Comparison of ENCODE assay signal across 20 cellular contexts in the genomic region with DNA sequence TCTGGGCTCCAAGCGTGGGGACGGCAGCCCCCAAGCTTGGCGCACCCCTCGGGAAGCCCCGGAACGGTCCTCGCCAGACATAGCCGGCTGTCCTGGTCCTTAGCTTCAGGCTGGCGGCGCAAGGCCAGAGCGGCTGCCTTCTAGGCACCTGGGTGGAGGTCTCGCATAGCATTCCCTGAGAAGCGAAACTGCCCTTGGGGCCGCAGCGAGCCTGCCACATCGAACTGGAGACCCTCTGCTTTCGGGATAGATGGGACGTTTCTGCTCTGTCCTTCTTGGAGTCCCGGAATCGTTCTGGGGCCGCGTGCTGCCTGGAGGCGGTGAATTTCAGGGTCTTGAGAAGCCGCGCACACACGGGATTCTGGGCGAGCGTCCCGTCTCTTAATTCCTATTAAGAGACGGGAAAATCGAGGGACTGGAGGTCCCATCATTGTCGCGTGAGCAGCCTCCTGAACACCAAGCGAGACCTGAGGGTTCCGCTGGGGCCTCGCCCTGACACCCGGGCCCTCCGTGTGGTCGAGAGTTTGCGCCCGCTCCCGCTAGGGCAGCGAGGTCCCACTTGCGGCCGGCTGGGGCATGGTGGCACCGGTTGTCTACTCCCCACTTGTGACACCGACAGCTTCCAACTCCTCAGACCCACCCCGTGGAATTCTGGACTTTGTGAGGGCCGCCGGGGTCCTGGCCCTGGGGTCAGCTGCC.
DNase-seq lines count a peak whose midpoint lies in the region; ATAC-seq lines count a peak whose summit lies in the region.
"Had no signal": no experiment of that assay in that cellular context is flagged by ENCODE, and none has a peak within 500 bp of the region (broad histone marks: within the 10 kb centered on the region; RNA-seq: fewer than 3 reads in every experiment).

No MANE protein-coding gene starts in this region.

- peaks cover 37% of the 10 kb centered on the region for H3K27me3 ChIP-seq in adipocyte (replicated peaks; ENCODE audit: control insufficient read depth, insufficient read depth, low read length)

- peak overlapping the region; percentile 58 for H3K4me3 ChIP-seq in adipocyte (ENCODE audit: low read length)
- H3K4me3 ChIP-seq: A549, ascending aorta, BLaER1, lung, pancreas, vagina had no signal

- DNase-seq in activated naive CD8-positive, alpha-beta T cell treated with anti-CD3 and anti-CD28 coated beads, Interleukin-2, amount 50 U/mL, for 24 hours, result no peak
- no peak for DNase-seq in adipocyte (ENCODE audit: low read depth)
- DNase-seq in left kidney (ENCODE audit: low read depth, low spot score), result peak; percentile 36
- DNase-seq in stimulated activated naive B cell treated with anti-CD40 and anti-IgM and Interleukin-4, amounts not matched to agents 10 μg/mL and 1 μg/mL and 100 μg/mL, for 72 hours, result no peak
- no peak for DNase-seq in stimulated activated CD4-positive, alpha-beta T cell treated with anti-CD3 and anti-CD28 coated beads, Interleukin-1b, Interleukin-23, amount 100 ng/mL, for 48 hours
- no peak for DNase-seq in activated CD8-positive, alpha-beta memory T cell treated with anti-CD3 and anti-CD28 coated beads, Interleukin-2, amount 50 U/mL, for 4 hours
- DNase-seq in effector memory CD8-positive, alpha-beta T cell, result no peak
- DNase-seq: activated CD4-positive, alpha-beta T cell treated with anti-CD3 and anti-CD28 coated beads for 48 hours; cerebellar nuclear complex; effector memory CD4-positive, alpha-beta T cell; NCI-H1048; NCI-H2107; NCI-H510A treated with DMSO at 0.1 percent for 48 hours had no signal

- H3K4me1 ChIP-seq in adipocyte (ENCODE audit: control insufficient read depth, insufficient read depth, low read length), result peaks cover 27% of the 10 kb centered on the region

- H3K9me3 ChIP-seq in adipocyte (ENCODE audit: control insufficient read depth, low read length), result no peaks in the 10 kb centered on the region
- H3K9me3 ChIP-seq: A549, ascending aorta, pancreas, vagina had no signal

- peak overlapping the region; percentile 77 for H3K4me3 Mint-ChIP-seq in activated naive CD8-positive, alpha-beta T cell
- no peak overlapping the region for H3K4me3 Mint-ChIP-seq in activated naive CD8-positive, alpha-beta T cell treated with anti-CD3 and anti-CD28 coated beads, Interleukin-2, amount 50 U/mL, for 24 hours
- peak overlapping the region in 1 of 2 donors; percentile 14 for H3K4me3 Mint-ChIP-seq in stimulated activated naive B cell treated with anti-CD40 and anti-IgM and Interleukin-4, amounts not matched to agents 10 μg/mL and 1 μg/mL and 100 μg/mL, for 72 hours
- H3K4me3 Mint-ChIP-seq in effector memory CD8-positive, alpha-beta T cell, result peak overlapping the region in 1 of 2 donors; percentile 73

- H3K36me3 ChIP-seq in adipocyte (ENCODE audit: control insufficient read depth, insufficient read depth, low read length, severe bottlenecking), result no peaks in the 10 kb centered on the region
- H3K36me3 ChIP-seq: ascending aorta, BLaER1, pancreas, vagina had no signal

- H3K4me1 Mint-ChIP-seq in activated naive CD8-positive, alpha-beta T cell (ENCODE audit: low read depth), result peaks cover 19% of the 10 kb centered on the region
- peaks cover 25% of the 10 kb centered on the region for H3K4me1 Mint-ChIP-seq in activated naive CD8-positive, alpha-beta T cell treated with anti-CD3 and anti-CD28 coated beads, Interleukin-2, amount 50 U/mL, for 24 hours
- peaks cover 18 to 43% of the 10 kb centered on the region in 2 donors for H3K4me1 Mint-ChIP-seq in stimulated activated naive B cell treated with anti-CD40 and anti-IgM and Interleukin-4, amounts not matched to agents 10 μg/mL and 1 μg/mL and 100 μg/mL, for 72 hours
- peaks cover 4 to 17% of the 10 kb centered on the region in 2 donors for H3K4me1 Mint-ChIP-seq in effector memory CD8-positive, alpha-beta T cell (ENCODE audit: low read depth in 2 of 2)

- ATAC-seq in activated naive CD8-positive, alpha-beta T cell treated with anti-CD3 and anti-CD28 coated beads, Interleukin-2, amount 50 U/mL, for 24 hours, result no peak
- ATAC-seq in stimulated activated naive B cell treated with anti-CD40 and anti-IgM and Interleukin-4, amounts not matched to agents 10 μg/mL and 1 μg/mL and 100 μg/mL, for 72 hours (replicated peaks), result no peak
- no peak for ATAC-seq in effector memory CD8-positive, alpha-beta T cell (replicated peaks)
- ATAC-seq: A549, pancreas had no signal

- peak overlapping the region; percentile 31 for H3K9ac ChIP-seq in adipocyte (ENCODE audit: low read length)
- H3K9ac ChIP-seq: BLaER1 had no signal

- H3K9me3 Mint-ChIP-seq in activated naive CD8-positive, alpha-beta T cell (ENCODE audit: low read depth), result no peaks in the 10 kb centered on the region
- no peaks in the 10 kb centered on the region for H3K9me3 Mint-ChIP-seq in activated naive CD8-positive, alpha-beta T cell treated with anti-CD3 and anti-CD28 coated beads, Interleukin-2, amount 50 U/mL, for 24 hours
- peaks cover 0 to 3% of the 10 kb centered on the region in 2 donors for H3K9me3 Mint-ChIP-seq in stimulated activated naive B cell treated with anti-CD40 and anti-IgM and Interleukin-4, amounts not matched to agents 10 μg/mL and 1 μg/mL and 100 μg/mL, for 72 hours
- no peaks in the 10 kb centered on the region for H3K9me3 Mint-ChIP-seq in effector memory CD8-positive, alpha-beta T cell

- H3K36me3 Mint-ChIP-seq in activated naive CD8-positive, alpha-beta T cell, result no peaks in the 10 kb centered on the region
- H3K36me3 Mint-ChIP-seq in activated naive CD8-positive, alpha-beta T cell treated with anti-CD3 and anti-CD28 coated beads, Interleukin-2, amount 50 U/mL, for 24 hours (ENCODE audit: low read depth), result no peaks in the 10 kb centered on the region
- peaks cover 2 to 8% of the 10 kb centered on the region in 2 donors for H3K36me3 Mint-ChIP-seq in stimulated activated naive B cell treated with anti-CD40 and anti-IgM and Interleukin-4, amounts not matched to agents 10 μg/mL and 1 μg/mL and 100 μg/mL, for 72 hours
- H3K36me3 Mint-ChIP-seq in effector memory CD8-positive, alpha-beta T cell (ENCODE audit: insufficient read depth), result peaks cover 2% of the 10 kb centered on the region

- peaks cover 47% of the 10 kb centered on the region for H3K27me3 Mint-ChIP-seq in activated naive CD8-positive, alpha-beta T cell
- peaks cover 80% of the 10 kb centered on the region for H3K27me3 Mint-ChIP-seq in activated naive CD8-positive, alpha-beta T cell treated with anti-CD3 and anti-CD28 coated beads, Interleukin-2, amount 50 U/mL, for 24 hours
- peaks cover 70 to 98% of the 10 kb centered on the region in 2 donors for H3K27me3 Mint-ChIP-seq in stimulated activated naive B cell treated with anti-CD40 and anti-IgM and Interleukin-4, amounts not matched to agents 10 μg/mL and 1 μg/mL and 100 μg/mL, for 72 hours
- H3K27me3 Mint-ChIP-seq in effector memory CD8-positive, alpha-beta T cell, result peaks cover 72 to 99% of the 10 kb centered on the region in 2 donors

- no peak overlapping the region for H3K27ac Mint-ChIP-seq in activated naive CD8-positive, alpha-beta T cell
- no peak overlapping the region for H3K27ac Mint-ChIP-seq in activated naive CD8-positive, alpha-beta T cell treated with anti-CD3 and anti-CD28 coated beads, Interleukin-2, amount 50 U/mL, for 24 hours
- peak overlapping the region; percentile 31 for H3K27ac Mint-ChIP-seq in stimulated activated naive B cell treated with anti-CD40 and anti-IgM and Interleukin-4, amounts not matched to agents 10 μg/mL and 1 μg/mL and 100 μg/mL, for 72 hours
- no peak overlapping the region for H3K27ac Mint-ChIP-seq in effector memory CD8-positive, alpha-beta T cell
